Comparison of ENCODE assay signal across 15 cellular contexts in genomic region chr4:182905038-182905437, GRCh38.
"Had no signal": no experiment of that assay in that cellular context is flagged by ENCODE, and none has a peak within 500 bp of the region (broad histone marks: within the 10 kb centered on the region; RNA-seq: fewer than 3 reads in every experiment).

No MANE protein-coding gene starts in this region.

- ATAC-seq: activated CD4-positive, alpha-beta T cell treated with anti-CD3 and anti-CD28 coated beads for 36 hours; gastrocnemius medialis; psoas muscle; stimulated activated naive B cell treated with anti-CD40 and anti-IgM and Interleukin-4, amounts not matched to agents 10 μg/mL and 1 μg/mL and 100 μg/mL, for 72 hours; upper lobe of right lung had no signal

- H3K9me3 Mint-ChIP-seq: naive B cell; stimulated activated naive B cell treated with anti-CD40 and anti-IgM and Interleukin-4, amounts not matched to agents 10 μg/mL and 1 μg/mL and 100 μg/mL, for 72 hours had no signal

- H3K4me3 Mint-ChIP-seq: activated CD4-positive, alpha-beta T cell treated with anti-CD3 and anti-CD28 coated beads for 36 hours; stimulated activated naive B cell treated with anti-CD40 and anti-IgM and Interleukin-4, amounts not matched to agents 10 μg/mL and 1 μg/mL and 100 μg/mL, for 72 hours had no signal

- H3K27ac Mint-ChIP-seq: activated CD4-positive, alpha-beta T cell treated with anti-CD3 and anti-CD28 coated beads for 36 hours; stimulated activated naive B cell treated with anti-CD40 and anti-IgM and Interleukin-4, amounts not matched to agents 10 μg/mL and 1 μg/mL and 100 μg/mL, for 72 hours had no signal

- H3K27me3 Mint-ChIP-seq: activated CD4-positive, alpha-beta T cell treated with anti-CD3 and anti-CD28 coated beads for 36 hours; naive B cell; stimulated activated naive B cell treated with anti-CD40 and anti-IgM and Interleukin-4, amounts not matched to agents 10 μg/mL and 1 μg/mL and 100 μg/mL, for 72 hours had no signal

- DNase-seq: activated CD4-positive, alpha-beta T cell treated with anti-CD3 and anti-CD28 coated beads for 36 hours; activated effector memory CD4-positive, alpha-beta T cell treated with Interleukin-2 at 50 U/mL for 16 hours; activated T-cell treated with anti-CD3 and anti-CD28 coated beads for 4 hours; colonic mucosa; effector CD4-positive, alpha-beta T cell; gastrocnemius medialis; left ventricle myocardium inferior; naive B cell; occipital lobe; psoas muscle; right lobe of liver; stimulated activated naive B cell treated with anti-CD40 and anti-IgM and Interleukin-4, amounts not matched to agents 10 μg/mL and 1 μg/mL and 100 μg/mL, for 72 hours; SW 1271; T-helper 9 cell; upper lobe of right lung had no signal
